In genomic region chr10:45581497-45582385, GRCh38 we compare ENCODE assay signal across 14 cellular contexts.
DNase-seq lines count a peak whose midpoint lies in the region; ATAC-seq lines count a peak whose summit lies in the region.
"Had no signal": no experiment of that assay in that cellular context is flagged by ENCODE, and none has a peak within 500 bp of the region (broad histone marks: within the 10 kb centered on the region; RNA-seq: fewer than 3 reads in every experiment).

No MANE protein-coding gene starts in this region.

- CTCF ChIA-PET in activated naive CD4-positive, alpha-beta T cell treated with anti-CD3 and anti-CD28 coated beads, Interleukin-2, amount 10 ng/mL, durations not matched to agents 7 days and 5 days (lab: Charles Lee) = interaction anchor here (1.0 to 3.0 kb wide), 4 partner anchors 12 to 331 kb away, joined by 3 to 11 read pairs (median 8); partner anchors contain the start of gene ZFAND4
- CTCF ChIA-PET in activated CD4-positive, alpha-beta memory T cell treated with anti-CD3 and anti-CD28 coated beads, Interleukin-2, amount 10 ng/mL, durations not matched to agents 7 days and 5 days (lab: Charles Lee) = interaction anchor here (2.3 kb wide), 1 partner anchor 117 kb away, joined by 13 read pairs; no protein-coding TSS in a partner anchor

- peaks cover 15% of the 10 kb centered on the region for H3K36me3 Mint-ChIP-seq in activated naive CD4-positive, alpha-beta T cell treated with anti-CD3 and anti-CD28 coated beads, Interleukin-2, amount 10 ng/mL, durations not matched to agents 7 days and 5 days
- peaks cover 10% of the 10 kb centered on the region for H3K36me3 Mint-ChIP-seq in activated CD4-positive, alpha-beta memory T cell treated with anti-CD3 and anti-CD28 coated beads, Interleukin-2, amount 10 ng/mL, durations not matched to agents 7 days and 5 days (ENCODE audit: low read depth)
- H3K36me3 Mint-ChIP-seq: neural progenitor cell had no signal

- peak overlapping the region; percentile 94 for H3K27ac Mint-ChIP-seq in activated naive CD4-positive, alpha-beta T cell treated with anti-CD3 and anti-CD28 coated beads, Interleukin-2, amount 10 ng/mL, durations not matched to agents 7 days and 5 days
- peak overlapping the region; percentile 18 for H3K27ac Mint-ChIP-seq in activated CD4-positive, alpha-beta memory T cell treated with anti-CD3 and anti-CD28 coated beads, Interleukin-2, amount 10 ng/mL, durations not matched to agents 7 days and 5 days
- H3K27ac Mint-ChIP-seq: neural progenitor cell had no signal

- no peak overlapping the region for H3K4me3 Mint-ChIP-seq in activated naive CD4-positive, alpha-beta T cell treated with anti-CD3 and anti-CD28 coated beads, Interleukin-2, amount 10 ng/mL, durations not matched to agents 7 days and 5 days
- no peak overlapping the region for H3K4me3 Mint-ChIP-seq in activated CD4-positive, alpha-beta memory T cell treated with anti-CD3 and anti-CD28 coated beads, Interleukin-2, amount 10 ng/mL, durations not matched to agents 7 days and 5 days
- H3K4me3 Mint-ChIP-seq: neural progenitor cell had no signal

- no peaks in the 10 kb centered on the region for H3K27me3 Mint-ChIP-seq in activated naive CD4-positive, alpha-beta T cell treated with anti-CD3 and anti-CD28 coated beads, Interleukin-2, amount 10 ng/mL, durations not matched to agents 7 days and 5 days
- H3K27me3 Mint-ChIP-seq in activated CD4-positive, alpha-beta memory T cell treated with anti-CD3 and anti-CD28 coated beads, Interleukin-2, amount 10 ng/mL, durations not matched to agents 7 days and 5 days = peaks cover 3% of the 10 kb centered on the region

- POLR2A ChIA-PET in activated CD4-positive, alpha-beta memory T cell treated with anti-CD3 and anti-CD28 coated beads, Interleukin-2, amount 10 ng/mL, durations not matched to agents 7 days and 5 days (lab: Charles Lee) = interaction anchor here (0.9 to 3.8 kb wide), 6 partner anchors 12 to 162 kb away, joined by 3 to 40 read pairs (median 10); partner anchors contain the start of gene ZFAND4

- no peak for DNase-seq in activated naive CD4-positive, alpha-beta T cell treated with anti-CD3 and anti-CD28 coated beads, Interleukin-2, amount 10 ng/mL, durations not matched to agents 7 days and 5 days
- DNase-seq in activated naive CD4-positive, alpha-beta T cell (lab: John Stamatoyannopoulos, UW) = no peak
- DNase-seq in activated CD4-positive, alpha-beta memory T cell treated with anti-CD3 and anti-CD28 coated beads, Interleukin-2, amount 10 ng/mL, durations not matched to agents 7 days and 5 days = no peak
- DNase-seq in fibroblast of peridontal ligament (ENCODE audit: extremely low read depth) (peak; percentile 24), hippocampal formation (lab: John Stamatoyannopoulos, UW) (no peak), SIG-M5 (lab: John Stamatoyannopoulos, UW) (no peak), SKM-1 treated with dmso at 0.1 percent for 144 hours (lab: John Stamatoyannopoulos, UW; ENCODE audit: unreplicated experiment) (no peak)
- DNase-seq: BE2C, foreskin melanocyte, left ventricle myocardium inferior, NCI-H2227 treated with DMSO at 0.1 percent for 48 hours, RPMI8226 had no signal

- ATAC-seq in GM21529 (IDR thresholded peaks at IDR 0.05; ENCODE audit: unreplicated experiment) = no peak

- H3K4me1 Mint-ChIP-seq in activated naive CD4-positive, alpha-beta T cell treated with anti-CD3 and anti-CD28 coated beads, Interleukin-2, amount 10 ng/mL, durations not matched to agents 7 days and 5 days = peaks cover 33% of the 10 kb centered on the region
- peaks cover 30% of the 10 kb centered on the region for H3K4me1 Mint-ChIP-seq in activated CD4-positive, alpha-beta memory T cell treated with anti-CD3 and anti-CD28 coated beads, Interleukin-2, amount 10 ng/mL, durations not matched to agents 7 days and 5 days
- H3K4me1 Mint-ChIP-seq: neural progenitor cell had no signal

- H3K9me3 Mint-ChIP-seq in activated naive CD4-positive, alpha-beta T cell treated with anti-CD3 and anti-CD28 coated beads, Interleukin-2, amount 10 ng/mL, durations not matched to agents 7 days and 5 days = peaks cover 10% of the 10 kb centered on the region
- H3K9me3 Mint-ChIP-seq in activated CD4-positive, alpha-beta memory T cell treated with anti-CD3 and anti-CD28 coated beads, Interleukin-2, amount 10 ng/mL, durations not matched to agents 7 days and 5 days = peaks cover 4% of the 10 kb centered on the region
